In genomic region chr10:73359492-73359891, GRCh38 we compare ENCODE assay signal across 12 cellular contexts. TPM values are rescaled to one million over a fixed set of nuclear protein-coding genes. Genes with fewer than 3 reads are reported as not detected.
DNase-seq lines count a peak whose midpoint lies in the region; ATAC-seq lines count a peak whose summit lies in the region.
"Had no signal": no experiment of that assay in that cellular context is flagged by ENCODE, and none has a peak within 500 bp of the region (broad histone marks: within the 10 kb centered on the region; RNA-seq: fewer than 3 reads in every experiment).

No MANE protein-coding gene starts in this region.

- peaks cover 0 to 6% (median 0%) of the 10 kb centered on the region in 5 donors for H3K9me3 Mint-ChIP-seq in CD8-positive, alpha-beta memory T cell

- H2AK5ac ChIP-seq in mesendoderm (ENCODE audit: low read length), result no peak overlapping the region

- no CpG with 5 or more reads among the region's 8 CpGs for WGBS in mesendoderm (ENCODE audit: extremely low coverage, insufficient coverage, low lambda C conversion rate)

- H4K8ac ChIP-seq in mesendoderm (ENCODE audit: low read depth, low read length), result no peak overlapping the region

- H3K23ac ChIP-seq in mesendoderm (ENCODE audit: low read length), result no peak overlapping the region

- peaks cover 14 to 21% (median 19%) of the 10 kb centered on the region in 3 donors for H3K4me1 Mint-ChIP-seq in CD8-positive, alpha-beta memory T cell

- H3K27ac Mint-ChIP-seq in CD8-positive, alpha-beta memory T cell, result no peak overlapping the region

- H3K9me2 ChIP-seq in Karpas-422 (replicated peaks; ENCODE audit: insufficient read depth, low read length), result no peaks in the 10 kb centered on the region

- no peak overlapping the region for H3K9ac ChIP-seq in Karpas-422 (ENCODE audit: low read length)
- no peak overlapping the region for H3K9ac ChIP-seq in mesendoderm (ENCODE audit: low read length)

- peaks cover 0 to 6% of the 10 kb centered on the region in 2 donors for H3K27me3 Mint-ChIP-seq in CD8-positive, alpha-beta memory T cell

- no peak overlapping the region for H3K27ac ChIP-seq in CD8-positive, alpha-beta memory T cell (ENCODE audit: low read depth, low read length)
- no peak overlapping the region for H3K27ac ChIP-seq in Karpas-422 (ENCODE audit: low read length)
- no peak overlapping the region for H3K27ac ChIP-seq in SJCRH30
- no peak overlapping the region for H3K27ac ChIP-seq in mesendoderm (ENCODE audit: low read depth, low read length)

- no peak overlapping the region for H3K56ac ChIP-seq in mesendoderm (ENCODE audit: low read length)

- H3K9me3 ChIP-seq in CD8-positive, alpha-beta memory T cell (ENCODE audit: low read length), result no peaks in the 10 kb centered on the region
- no peaks in the 10 kb centered on the region for H3K9me3 ChIP-seq in Karpas-422 (ENCODE audit: low read length)
- no peaks in the 10 kb centered on the region; the same call in 1 of the 2 replicates for H3K9me3 ChIP-seq in SJCRH30 (replicated peaks)

- no peak for DNase-seq in CD8-positive, alpha-beta memory T cell
- DNase-seq in Karpas-422 (no peak), SJCRH30 (peak in 1 of 2 experiments; percentile 11), mesendoderm (peak; percentile 2), NCI-H2196 (lab: John Stamatoyannopoulos, UW; ENCODE audit: unreplicated experiment) (no peak)
- DNase-seq: activated CD4-positive, alpha-beta T cell treated with anti-CD3 and anti-CD28 coated beads, Interleukin-2, amount 50 U/mL, for 1 hour; activated gamma-delta T cell; CD4-positive, alpha-beta memory T cell; central memory CD4-positive, alpha-beta T cell had no signal

- no peaks in the 10 kb centered on the region for H4K20me1 ChIP-seq in Karpas-422 (ENCODE audit: insufficient read depth, low read depth, low read length)

- peaks cover 0 to 12% (median 0%) of the 10 kb centered on the region in 3 donors for H3K36me3 Mint-ChIP-seq in CD8-positive, alpha-beta memory T cell

- no peak for ATAC-seq in GM21381 (IDR thresholded peaks at IDR 0.05; ENCODE audit: unreplicated experiment)
- no peak for ATAC-seq in GM18498 (IDR thresholded peaks at IDR 0.05; ENCODE audit: unreplicated experiment)
- no peak for ATAC-seq in GM19328 (IDR thresholded peaks at IDR 0.05; ENCODE audit: unreplicated experiment)

- no peak overlapping the region for H2BK15ac ChIP-seq in mesendoderm (replicated peaks; ENCODE audit: low read depth)

- H2AFZ ChIP-seq in Karpas-422 (ENCODE audit: low read length), result no peak overlapping the region

- no peaks in the 10 kb centered on the region for H3K27me3 ChIP-seq in CD8-positive, alpha-beta memory T cell (ENCODE audit: insufficient read depth, low read length, poor library complexity, severe bottlenecking)
- no peaks in the 10 kb centered on the region for H3K27me3 ChIP-seq in Karpas-422 (ENCODE audit: low read length)
- no peaks in the 10 kb centered on the region for H3K27me3 ChIP-seq in SJCRH30
- H3K27me3 ChIP-seq in mesendoderm (ENCODE audit: insufficient read depth, low read length, poor library complexity), result peaks cover 2% of the 10 kb centered on the region

- H2BK120ac ChIP-seq in mesendoderm (ENCODE audit: low read depth, low read length), result no peak overlapping the region

- H3K79me2 ChIP-seq in Karpas-422 (ENCODE audit: low read length) (no peaks in the 10 kb centered on the region), mesendoderm (ENCODE audit: control insufficient read depth, insufficient read depth, low read length) (no peaks in the 10 kb centered on the region)

- peak overlapping the region in 1 of 7 donors; percentile 97 for H3K4me3 Mint-ChIP-seq in CD8-positive, alpha-beta memory T cell

- H3K36me3 ChIP-seq in CD8-positive, alpha-beta memory T cell (ENCODE audit: insufficient read depth, low read length), result peaks cover 2% of the 10 kb centered on the region
- H3K36me3 ChIP-seq in Karpas-422 (ENCODE audit: insufficient read depth, low read length), result peaks cover 7% of the 10 kb centered on the region; the same call in 1 of the 2 replicates
- 0 out of 2 replicates have a peak, but pooled peaks cover 4% of the 10 kb centered on the region for H3K36me3 ChIP-seq in SJCRH30
- no peaks in the 10 kb centered on the region for H3K36me3 ChIP-seq in mesendoderm (ENCODE audit: control insufficient read depth, insufficient read depth, low read length)

- H3K4me2 ChIP-seq in Karpas-422 (ENCODE audit: low read depth, low read length, poor library complexity, severe bottlenecking), result peak overlapping the region; percentile 82
- H3K4me2 ChIP-seq in mesendoderm (ENCODE audit: low read length), result no peak overlapping the region

- CTCF ChIA-PET in CD8-positive, alpha-beta memory T cell (lab: Charles Lee), result no interaction called here

- no peak overlapping the region for H3K4ac ChIP-seq in mesendoderm (ENCODE audit: low read depth, low read length)

- H3K79me1 ChIP-seq in mesendoderm (ENCODE audit: low read length), result no peaks in the 10 kb centered on the region

- no peak overlapping the region for H2BK5ac ChIP-seq in mesendoderm (ENCODE audit: low read length)

- H3K18ac ChIP-seq in mesendoderm (ENCODE audit: low read length), result no peak overlapping the region

- POLR2A ChIA-PET in CD8-positive, alpha-beta memory T cell (lab: Charles Lee), result interaction anchor here (1.4 to 1.9 kb wide), 3 partner anchors 54 to 136 kb away, joined by 3 to 7 read pairs (median 6); partner anchors contain the start of genes ANXA7, DNAJC9 and PPP3CB

- peak overlapping the region; percentile 33 for H4K5ac ChIP-seq in mesendoderm (ENCODE audit: low read length)

- peaks cover 12% of the 10 kb centered on the region for H3K4me1 ChIP-seq in CD8-positive, alpha-beta memory T cell (ENCODE audit: insufficient read depth, low read length)
- H3K4me1 ChIP-seq in Karpas-422 (ENCODE audit: low read length), result peaks cover 12% of the 10 kb centered on the region
- no peaks in the 10 kb centered on the region for H3K4me1 ChIP-seq in SJCRH30
- H3K4me1 ChIP-seq in mesendoderm (ENCODE audit: control insufficient read depth, low read depth, low read length), result no peaks in the 10 kb centered on the region

- H3K4me3 ChIP-seq in CD8-positive, alpha-beta memory T cell (ENCODE audit: low read length), result peak overlapping the region; percentile 75
- H3K4me3 ChIP-seq in Karpas-422 (ENCODE audit: low read length) (no peak overlapping the region), SJCRH30 (peak overlapping the region; percentile 67), mesendoderm (ENCODE audit: low read length) (no peak overlapping the region)

RNA-seq across cellular contexts. Expression of gene CFAP70, which starts 0.8 kb away (rescaled TPM):
- total RNA-seq in CD8-positive, alpha-beta memory T cell, result 1 to 10 TPM in 1 of 2 experiments, under 1 TPM in 1; 0.86 to 1.2 TPM
- not detected for polyA plus RNA-seq in CD8-positive, alpha-beta memory T cell
- 14.2 and 14.4 TPM in 2 replicates for total RNA-seq in Karpas-422 (2014; rRNA removed; shearing (Covaris generic); ENCODE audit: low replicate concordance)
- 0.12 TPM in 1 of 2 replicates, not detected in the other for total RNA-seq in SJCRH30 (2014; rRNA removed; shearing (Covaris generic))
- 0.07 TPM for polyA plus RNA-seq in mesendoderm (2013, experiment 1 of 2)
- 0.10 TPM for polyA plus RNA-seq in mesendoderm (2013, experiment 2 of 2)

RNA-seq across cellular contexts. Expression of gene ANXA7, which starts 54.4 kb away (rescaled TPM):
- 100 to 1,000 TPM; 151 to 154 TPM for total RNA-seq in CD8-positive, alpha-beta memory T cell
- polyA plus RNA-seq in CD8-positive, alpha-beta memory T cell, result 188 TPM
- total RNA-seq in Karpas-422 (2014; rRNA removed; shearing (Covaris generic); ENCODE audit: low replicate concordance), result 56.2 and 90.9 TPM in 2 replicates
- 52.2 and 55.7 TPM in 2 replicates for total RNA-seq in SJCRH30 (2014; rRNA removed; shearing (Covaris generic))
- polyA plus RNA-seq in mesendoderm (2013, experiment 1 of 2), result 39.1 TPM
- 38.8 TPM for polyA plus RNA-seq in mesendoderm (2013, experiment 2 of 2)

Comparison
In these comparisons a context has a peak if more than half of its experiments do, and no peak if none do; other contexts are left out.
1. H3K4me3 ChIP-seq: peak in CD8-positive, alpha-beta memory T cell (single experiment) and SJCRH30 (single experiment); none in Karpas-422 (single experiment) and mesendoderm (single experiment).